ENCODE assay signal across 8 cellular contexts in genomic region chr16:15672514-15673167, GRCh38. TPM values are rescaled to one million over a fixed set of nuclear protein-coding genes. Genes with fewer than 3 reads are reported as not detected.
DNase-seq lines count a peak whose midpoint lies in the region; ATAC-seq and TF ChIP-seq lines count a peak whose summit lies in the region.

No MANE protein-coding gene starts in this region.

- no peaks in the 10 kb centered on the region for H3K27me3 Mint-ChIP-seq in glutamatergic neuron (ENCODE audit: unreplicated experiment)

- no peaks in the 10 kb centered on the region for H3K9me3 ChIP-seq in tibial nerve

- peak; percentile 99 for TF ChIP-seq EP300 in tibial nerve (IDR thresholded peaks at IDR 0.05)

- H3K27ac ChIP-seq in tibial nerve, result peak overlapping the region; percentile 87 to 96 (median 94)

- 7% methylated on average over 20 of the region's 20 CpGs for WGBS in tibial nerve, 2 donors

- DNase-seq in H4 (ENCODE audit: low spot score), result peak; percentile 95
- peak; percentile 85 for DNase-seq in SIG-M5 (lab: John Stamatoyannopoulos, UW)
- DNase-seq in activated naive CD4-positive, alpha-beta T cell treated with anti-CD3 and anti-CD28 coated beads, Interleukin-2, amount 50 U/mL, for 72 hours (ENCODE audit: low spot score in 2 of 2), result peak; percentile 48 to 65
- peak; percentile 94 for DNase-seq in Right ventricle myocardium superior
- DNase-seq in posterior cingulate gyrus, result peak; percentile 54 to 95 (median 76)
- DNase-seq in tibial nerve (ENCODE audit: low spot score in 2 of 2), result peak; percentile 94 to 98
- no peak for DNase-seq in GM13976 (ENCODE audit: low spot score)
- no peak for DNase-seq in glutamatergic neuron

- H3K4me3 ChIP-seq in tibial nerve, result peak overlapping the region in 2 of 4 donors; percentile 11 to 21

- no peaks in the 10 kb centered on the region for H3K4me1 Mint-ChIP-seq in glutamatergic neuron (ENCODE audit: low read depth, unreplicated experiment)

- TF ChIP-seq CTCF in tibial nerve (IDR thresholded peaks at IDR 0.05) (peak in 1 of 5 experiments; percentile 14), GM13976 (IDR thresholded peaks at IDR 0.05; ENCODE audit: borderline replicate concordance, control extremely low read depth, extremely low read depth, insufficient read depth, missing control alignments) (no peak), glutamatergic neuron (IDR thresholded peaks at IDR 0.05; ENCODE audit: partially characterized antibody, unreplicated experiment) (no peak)

- peaks cover 0 to 59% (median 29%) of the 10 kb centered on the region in 4 donors for H3K4me1 ChIP-seq in tibial nerve

- TF ChIP-seq POLR2A in tibial nerve (IDR thresholded peaks at IDR 0.05), result peak; percentile 66 to 71

- intact Hi-C loops in Right ventricle myocardium superior (cut with DNase I) (no loop called here), posterior cingulate gyrus (cut with DNase I) (no loop called here)

- no peaks in the 10 kb centered on the region for H3K9me3 Mint-ChIP-seq in activated naive CD4-positive, alpha-beta T cell treated with anti-CD3 and anti-CD28 coated beads, Interleukin-2, amount 50 U/mL, for 72 hours
- H3K9me3 Mint-ChIP-seq in glutamatergic neuron (ENCODE audit: unreplicated experiment), result peaks cover 2% of the 10 kb centered on the region

- H3K27me3 ChIP-seq in tibial nerve, result no peaks in the 10 kb centered on the region

- in situ Hi-C loops in GM13976 (cut with MboI; ENCODE audit: low sequenced_read_pairs, unreplicated experiment), result no loop called here

- no peak overlapping the region for H3K4me3 Mint-ChIP-seq in glutamatergic neuron (ENCODE audit: unreplicated experiment)

- peaks cover 5 to 18% of the 10 kb centered on the region in 2 donors for H3K36me3 Mint-ChIP-seq in activated naive CD4-positive, alpha-beta T cell treated with anti-CD3 and anti-CD28 coated beads, Interleukin-2, amount 50 U/mL, for 72 hours
- no peaks in the 10 kb centered on the region for H3K36me3 Mint-ChIP-seq in glutamatergic neuron (ENCODE audit: unreplicated experiment)

- H3K36me3 ChIP-seq in tibial nerve, result peaks cover 2 to 30% (median 8%) of the 10 kb centered on the region in 3 donors

- peak overlapping the region; percentile 75 to 95 for H3K27ac Mint-ChIP-seq in activated naive CD4-positive, alpha-beta T cell treated with anti-CD3 and anti-CD28 coated beads, Interleukin-2, amount 50 U/mL, for 72 hours
- no peak overlapping the region for H3K27ac Mint-ChIP-seq in glutamatergic neuron (ENCODE audit: unreplicated experiment)

- peak; percentile 91 to 95 for ATAC-seq in activated naive CD4-positive, alpha-beta T cell treated with anti-CD3 and anti-CD28 coated beads, Interleukin-2, amount 50 U/mL, for 72 hours
- ATAC-seq in Right ventricle myocardium superior (ENCODE audit: poor library complexity), result peak; percentile 95

RNA-seq across cellular contexts. Expression of gene NDE1, which starts 22.6 kb away (rescaled TPM):
- 19.7 and 20.4 TPM in 2 replicates for total RNA-seq in H4 (2014; rRNA removed; shearing (Covaris generic))
- 100 to 1,000 TPM; 114 to 196 TPM for total RNA-seq in activated naive CD4-positive, alpha-beta T cell treated with anti-CD3 and anti-CD28 coated beads, Interleukin-2, amount 50 U/mL, for 72 hours
- total RNA-seq in Right ventricle myocardium superior (12.6 TPM), tibial nerve (10 to 100 TPM; 22.9 to 73.5 (median 38.8) TPM), glutamatergic neuron (ENCODE audit: unreplicated experiment) (12.4 TPM)

RNA-seq across cellular contexts. Expression of gene MARF1, which starts 29.7 kb away (rescaled TPM):
- 3.4 and 4.8 TPM in 2 replicates for total RNA-seq in H4 (2014; rRNA removed; shearing (Covaris generic))
- 100 to 1,000 TPM in 1 of 2 donors, 10 to 100 TPM in 1; 70.8 to 134 TPM for total RNA-seq in activated naive CD4-positive, alpha-beta T cell treated with anti-CD3 and anti-CD28 coated beads, Interleukin-2, amount 50 U/mL, for 72 hours
- total RNA-seq in Right ventricle myocardium superior (45.2 TPM), tibial nerve (10 to 100 TPM; 44.6 to 57.5 (median 54.4) TPM), glutamatergic neuron (ENCODE audit: unreplicated experiment) (70.5 TPM)

Comparison
In these comparisons a context has a peak if more than half of its experiments do, and no peak if none do; other contexts are left out.
1. DNase-seq: peak in H4 (single experiment), SIG-M5 (single experiment), activated naive CD4-positive, alpha-beta T cell treated with anti-CD3 and anti-CD28 coated beads, Interleukin-2, amount 50 U/mL, for 72 hours (2 of 2), Right ventricle myocardium superior (single experiment), posterior cingulate gyrus (10 of 10) and tibial nerve (2 of 2); none in GM13976 (single experiment) and glutamatergic neuron (single experiment).